ENCODE assay signal across 27 cellular contexts in the genomic region with DNA sequence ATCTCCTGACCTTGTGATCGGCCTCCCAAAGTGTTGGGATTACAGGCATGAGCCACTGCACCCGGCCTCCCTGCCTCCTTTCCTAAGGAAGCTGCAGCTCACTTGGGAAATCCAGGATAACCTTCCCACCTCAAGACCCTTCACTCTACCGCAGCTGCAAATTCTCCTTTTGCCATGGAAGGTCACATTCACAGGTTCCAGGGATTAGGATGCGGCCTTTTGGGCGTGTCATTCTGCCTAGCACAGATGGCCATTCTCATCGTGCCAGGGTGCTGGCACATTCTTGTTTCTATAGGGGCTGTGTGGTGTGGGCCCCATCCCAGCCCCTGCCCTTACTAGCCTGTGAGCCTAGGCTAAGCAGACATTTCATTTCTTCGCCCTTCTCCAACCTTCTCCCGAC.
DNase-seq lines count a peak whose midpoint lies in the region; ATAC-seq and TF ChIP-seq lines count a peak whose summit lies in the region.
"Had no signal": no experiment of that assay in that cellular context is flagged by ENCODE, and none has a peak within 500 bp of the region (broad histone marks: within the 10 kb centered on the region; RNA-seq: fewer than 3 reads in every experiment).

No MANE protein-coding gene starts in this region.

- no peaks in the 10 kb centered on the region for H3K4me1 ChIP-seq in endodermal cell (ENCODE audit: control insufficient read depth, insufficient read depth, low read length)
- H3K4me1 ChIP-seq in CD4-positive, alpha-beta memory T cell (ENCODE audit: insufficient read depth, low read length): peaks cover 36% of the 10 kb centered on the region

- POLR2A ChIA-PET in CD4-positive, alpha-beta memory T cell (lab: Charles Lee; ENCODE audit: partially characterized antibody): no interaction called here

- H3K4me1 Mint-ChIP-seq in endodermal cell: peaks cover 16% of the 10 kb centered on the region
- H3K4me1 Mint-ChIP-seq in stimulated activated naive B cell treated with anti-CD40 and anti-IgM and Interleukin-4, amounts not matched to agents 10 μg/mL and 1 μg/mL and 100 μg/mL, for 72 hours: peaks cover 56 to 93% of the 10 kb centered on the region in 2 donors
- H3K4me1 Mint-ChIP-seq in CD4-positive, alpha-beta memory T cell: peaks cover 42 to 76% (median 62%) of the 10 kb centered on the region in 4 donors

- 89 to 93% methylated on average over 2 to 8 of the region's 8 CpGs for WGBS in endodermal cell (ENCODE audit: insufficient coverage in 1 of 2, insufficient read length in 1 of 2), 2 experiments

- H3K27ac ChIP-seq in endodermal cell (ENCODE audit: low read depth, low read length): no peak overlapping the region
- H3K27ac ChIP-seq in CD4-positive, alpha-beta memory T cell (ENCODE audit: low read depth, low read length): no peak overlapping the region
- H3K27ac ChIP-seq: left ventricle myocardium inferior, pancreas, SK-N-MC had no signal

- CTCF ChIA-PET in CD4-positive, alpha-beta memory T cell (lab: Charles Lee; ENCODE audit: partially characterized antibody): no interaction called here

- H3K4me3 Mint-ChIP-seq in endodermal cell: no peak overlapping the region
- H3K4me3 Mint-ChIP-seq in stimulated activated naive B cell treated with anti-CD40 and anti-IgM and Interleukin-4, amounts not matched to agents 10 μg/mL and 1 μg/mL and 100 μg/mL, for 72 hours: peak overlapping the region in 1 of 2 donors; percentile 30
- no peak overlapping the region for H3K4me3 Mint-ChIP-seq in CD4-positive, alpha-beta memory T cell
- H3K4me3 Mint-ChIP-seq: activated CD4-positive, alpha-beta memory T cell treated with anti-CD3 and anti-CD28 coated beads, Interleukin-2, amount 10 ng/mL, durations not matched to agents 7 days and 5 days; activated naive CD4-positive, alpha-beta T cell treated with anti-CD3 and anti-CD28 coated beads, Interleukin-2, amount 50 U/mL, for 24 hours; naive thymus-derived CD4-positive, alpha-beta T cell had no signal

- H3K36me3 Mint-ChIP-seq in endodermal cell (ENCODE audit: low read depth): no peaks in the 10 kb centered on the region
- H3K36me3 Mint-ChIP-seq in stimulated activated naive B cell treated with anti-CD40 and anti-IgM and Interleukin-4, amounts not matched to agents 10 μg/mL and 1 μg/mL and 100 μg/mL, for 72 hours: peaks cover 24 to 38% of the 10 kb centered on the region in 2 donors
- peaks cover 0 to 2% of the 10 kb centered on the region in 2 donors for H3K36me3 Mint-ChIP-seq in CD4-positive, alpha-beta memory T cell
- H3K36me3 Mint-ChIP-seq: activated naive CD4-positive, alpha-beta T cell treated with anti-CD3 and anti-CD28 coated beads, Interleukin-2, amount 50 U/mL, for 24 hours had no signal

- H3K9me3 ChIP-seq in endodermal cell (ENCODE audit: control insufficient read depth, low read length): no peaks in the 10 kb centered on the region
- H3K9me3 ChIP-seq in CD4-positive, alpha-beta memory T cell (ENCODE audit: control insufficient read depth in 1 of 2, low read length in 2 of 2): no peaks in the 10 kb centered on the region
- H3K9me3 ChIP-seq: HAP-1, left ventricle myocardium inferior, pancreas had no signal

- H3K27ac Mint-ChIP-seq in endodermal cell: no peak overlapping the region
- peak overlapping the region; percentile 53 for H3K27ac Mint-ChIP-seq in stimulated activated naive B cell treated with anti-CD40 and anti-IgM and Interleukin-4, amounts not matched to agents 10 μg/mL and 1 μg/mL and 100 μg/mL, for 72 hours
- peak overlapping the region in 1 of 7 donors; percentile 59 for H3K27ac Mint-ChIP-seq in CD4-positive, alpha-beta memory T cell
- H3K27ac Mint-ChIP-seq: activated CD4-positive, alpha-beta memory T cell treated with anti-CD3 and anti-CD28 coated beads, Interleukin-2, amount 10 ng/mL, durations not matched to agents 7 days and 5 days had no signal

- intact Hi-C loops in CD4-positive, alpha-beta memory T cell (cut with micrococcal nuclease): no loop called here

- H3K36me3 ChIP-seq in endodermal cell (ENCODE audit: control insufficient read depth, insufficient read depth, low read length): no peaks in the 10 kb centered on the region
- no peaks in the 10 kb centered on the region for H3K36me3 ChIP-seq in CD4-positive, alpha-beta memory T cell (ENCODE audit: insufficient read depth, low read length)
- H3K36me3 ChIP-seq: HAP-1, left ventricle myocardium inferior, pancreas had no signal

- no peak for ATAC-seq in stimulated activated naive B cell treated with anti-CD40 and anti-IgM and Interleukin-4, amounts not matched to agents 10 μg/mL and 1 μg/mL and 100 μg/mL, for 72 hours (replicated peaks)
- ATAC-seq: naive thymus-derived CD4-positive, alpha-beta T cell; pancreas had no signal

- H3K9me3 Mint-ChIP-seq in endodermal cell: no peaks in the 10 kb centered on the region
- H3K9me3 Mint-ChIP-seq in stimulated activated naive B cell treated with anti-CD40 and anti-IgM and Interleukin-4, amounts not matched to agents 10 μg/mL and 1 μg/mL and 100 μg/mL, for 72 hours: no peaks in the 10 kb centered on the region
- peaks cover 0 to 2% (median 0%) of the 10 kb centered on the region in 8 donors for H3K9me3 Mint-ChIP-seq in CD4-positive, alpha-beta memory T cell
- H3K9me3 Mint-ChIP-seq: activated CD4-positive, alpha-beta memory T cell treated with anti-CD3 and anti-CD28 coated beads, Interleukin-2, amount 10 ng/mL, durations not matched to agents 7 days and 5 days; activated naive CD4-positive, alpha-beta T cell treated with anti-CD3 and anti-CD28 coated beads, Interleukin-2, amount 50 U/mL, for 24 hours; activated T-helper 2 cell treated with anti-CD3 and anti-CD28 coated beads, Interferon-gamma antibody, Interleukin-2, Interleukin-4, amounts not matched to agents 10 μg/mL and 5 μg/mL and 100 μg/mL, durations not matched to agents 14 hours and 24 hours and 36 hours had no signal

- TF ChIP-seq CTCF in endodermal cell (conservative IDR thresholded peaks at IDR 0.05): no peak
- no peak for TF ChIP-seq CTCF in foreskin fibroblast (IDR thresholded peaks at IDR 0.05; ENCODE audit: low read depth, low read length)

- DNase-seq in NCI-H748 (lab: John Stamatoyannopoulos, UW; ENCODE audit: unreplicated experiment): peak; percentile 77
- DNase-seq in NCI-H748 treated with DMSO at 0.1 percent for 48 hours (lab: John Stamatoyannopoulos, UW): no peak
- peak; percentile 16 for DNase-seq in NCI-H1694 treated with DMSO at 0.1 percent for 48 hours (lab: John Stamatoyannopoulos, UW)
- peak; percentile 49 for DNase-seq in endodermal cell
- no peak for DNase-seq in stimulated activated naive B cell treated with anti-CD40 and anti-IgM and Interleukin-4, amounts not matched to agents 10 μg/mL and 1 μg/mL and 100 μg/mL, for 72 hours
- DNase-seq in activated CD4-positive, CD25-positive, alpha-beta regulatory T cell (lab: John Stamatoyannopoulos, UW): no peak
- DNase-seq in foreskin fibroblast: no peak
- DNase-seq in CD4-positive, alpha-beta memory T cell: no peak
- DNase-seq: activated CD4-positive, alpha-beta memory T cell treated with anti-CD3 and anti-CD28 coated beads, Interleukin-2, amount 10 ng/mL, durations not matched to agents 7 days and 5 days; activated CD4-positive, CD25-positive, alpha-beta regulatory T cell treated with anti-CD3 and anti-CD28 coated beads, Interleukin-2, amount 50 U/mL, for 72 hours; activated CD8-positive, alpha-beta memory T cell treated with anti-CD3 and anti-CD28 coated beads, Interleukin-2, amount 50 U/mL, for 48 hours; amygdala; COR-L47; effector CD4-positive, alpha-beta T cell; erythroblast; islet precursor cell; left ventricle myocardium inferior; naive thymus-derived CD4-positive, alpha-beta T cell; NCI-H1436; NCI-H526; pancreas; RPMI8226; stimulated activated CD4-positive, alpha-beta T cell treated with anti-CD3 and anti-CD28 coated beads, Interleukin-2, amount 100 ng/mL, for 24 hours had no signal

- H3K9ac ChIP-seq in endodermal cell (ENCODE audit: extremely low read depth, low read length, poor library complexity, severe bottlenecking): no peak overlapping the region

- no peaks in the 10 kb centered on the region for H3K27me3 Mint-ChIP-seq in endodermal cell (ENCODE audit: insufficient read depth)
- H3K27me3 Mint-ChIP-seq in stimulated activated naive B cell treated with anti-CD40 and anti-IgM and Interleukin-4, amounts not matched to agents 10 μg/mL and 1 μg/mL and 100 μg/mL, for 72 hours: no peaks in the 10 kb centered on the region
- peaks cover 0 to under 1% of the 10 kb centered on the region in 2 donors for H3K27me3 Mint-ChIP-seq in CD4-positive, alpha-beta memory T cell
- H3K27me3 Mint-ChIP-seq: activated CD4-positive, alpha-beta memory T cell treated with anti-CD3 and anti-CD28 coated beads, Interleukin-2, amount 10 ng/mL, durations not matched to agents 7 days and 5 days; activated naive CD4-positive, alpha-beta T cell treated with anti-CD3 and anti-CD28 coated beads, Interleukin-2, amount 50 U/mL, for 24 hours; naive thymus-derived CD4-positive, alpha-beta T cell had no signal

- H3K4me3 ChIP-seq in endodermal cell (ENCODE audit: low read length) (no peak overlapping the region), foreskin fibroblast (ENCODE audit: low read depth in 1 of 2, low read length in 2 of 2) (no peak overlapping the region)
- H3K4me3 ChIP-seq in CD4-positive, alpha-beta memory T cell (ENCODE audit: low read length in 2 of 2): no peak overlapping the region
- H3K4me3 ChIP-seq: HAP-1, left ventricle myocardium inferior, pancreas, SK-N-MC had no signal

- H3K27me3 ChIP-seq in endodermal cell (ENCODE audit: control insufficient read depth, insufficient read depth, low read length, poor library complexity, severe bottlenecking): no peaks in the 10 kb centered on the region
- H3K27me3 ChIP-seq in CD4-positive, alpha-beta memory T cell (ENCODE audit: insufficient read depth, low read length): no peaks in the 10 kb centered on the region
- H3K27me3 ChIP-seq: pancreas had no signal

Comparison
In these comparisons a context has a peak if more than half of its experiments do, and no peak if none do; other contexts are left out.
1. DNase-seq: peak in NCI-H748 (single experiment), NCI-H1694 treated with DMSO at 0.1 percent for 48 hours (single experiment) and endodermal cell (single experiment); none in NCI-H748 treated with DMSO at 0.1 percent for 48 hours (single experiment), stimulated activated naive B cell treated with anti-CD40 and anti-IgM and Interleukin-4, amounts not matched to agents 10 μg/mL and 1 μg/mL and 100 μg/mL, for 72 hours (single experiment), activated CD4-positive, CD25-positive, alpha-beta regulatory T cell (0 of 4), foreskin fibroblast (0 of 2) and CD4-positive, alpha-beta memory T cell (0 of 5).